Comparison of ENCODE assay signal across 10 cellular contexts in genomic region chr4:6910960-6911874, GRCh38. TPM values are rescaled to one million over a fixed set of nuclear protein-coding genes. Genes with fewer than 3 reads are reported as not detected.
DNase-seq lines count a peak whose midpoint lies in the region; ATAC-seq and TF ChIP-seq lines count a peak whose summit lies in the region.
"Had no signal": no experiment of that assay in that cellular context is flagged by ENCODE, and none has a peak within 500 bp of the region (broad histone marks: within the 10 kb centered on the region; RNA-seq: fewer than 3 reads in every experiment).

No MANE protein-coding gene starts in this region.

- no peaks in the 10 kb centered on the region for H3K9me3 Mint-ChIP-seq in brain

- in situ Hi-C loops in ACHN (cut with HindIII; ENCODE audit: low pct_ligation_motif_present, low pct_unique_long_range_greater_than_20kb, low sequenced_read_pairs): no loop called here

- H3K36me3 ChIP-seq in heart right ventricle (no peaks in the 10 kb centered on the region), muscle layer of colon (ENCODE audit: insufficient read depth, low read length) (no peaks in the 10 kb centered on the region), uterus (no peaks in the 10 kb centered on the region)
- H3K36me3 ChIP-seq: pancreas had no signal

- no peak for ATAC-seq in heart right ventricle
- no peak for ATAC-seq in right cardiac atrium
- no peak for ATAC-seq in omental fat pad (ENCODE audit: low FRiP score)
- ATAC-seq: pancreas had no signal

- H3K4me1 Mint-ChIP-seq in brain: peaks cover 53% of the 10 kb centered on the region

- TF ChIP-seq POLR2A in uterus (IDR thresholded peaks at IDR 0.05): no peak

- H3K27me3 Mint-ChIP-seq in brain: peaks cover 11% of the 10 kb centered on the region

- no peak overlapping the region for H3K9ac ChIP-seq in muscle layer of colon (ENCODE audit: low read length)

- TF ChIP-seq CTCF in heart right ventricle (IDR thresholded peaks at IDR 0.05) (no peak), brain (conservative IDR thresholded peaks at IDR 0.05) (no peak), uterus (IDR thresholded peaks at IDR 0.05) (no peak), omental fat pad (IDR thresholded peaks at IDR 0.05) (no peak)

- H3K27ac ChIP-seq in heart right ventricle: peak overlapping the region in 7 of 10 donors; percentile 22 to 100 (median 98)
- no peak overlapping the region for H3K27ac ChIP-seq in right cardiac atrium (ENCODE audit: low read length)
- no peak overlapping the region for H3K27ac ChIP-seq in muscle layer of colon (ENCODE audit: low read depth, low read length)
- no peak overlapping the region for H3K27ac ChIP-seq in uterus
- H3K27ac ChIP-seq: pancreas had no signal

- H3K4me1 ChIP-seq in heart right ventricle: peaks cover 16 to 74% (median 48%) of the 10 kb centered on the region in 9 donors
- H3K4me1 ChIP-seq in right cardiac atrium (ENCODE audit: control insufficient read depth, insufficient read depth, low read length): peaks cover 10% of the 10 kb centered on the region
- H3K4me1 ChIP-seq in muscle layer of colon (ENCODE audit: insufficient read depth, low read length): peaks cover 29% of the 10 kb centered on the region
- peaks cover 6 to 15% of the 10 kb centered on the region in 2 donors for H3K4me1 ChIP-seq in uterus

- H3K27ac Mint-ChIP-seq in brain: peak overlapping the region; percentile 13 to 94 (median 92)

- no peaks in the 10 kb centered on the region for H3K36me3 Mint-ChIP-seq in brain

- H3K4me3 ChIP-seq in heart right ventricle (peak overlapping the region in 8 of 10 donors; percentile 82 to 99 (median 90)), right cardiac atrium (ENCODE audit: low read length) (no peak overlapping the region), muscle layer of colon (ENCODE audit: low read depth in 1 of 2, low read length in 2 of 2) (peak overlapping the region; percentile 39 to 76), uterus (peak overlapping the region in 1 of 2 donors; percentile 95)

- peak overlapping the region; percentile 93 to 97 (median 94) for H3K4me3 Mint-ChIP-seq in brain

- H3K9me3 ChIP-seq in heart right ventricle (no peaks in the 10 kb centered on the region), right cardiac atrium (ENCODE audit: control insufficient read depth, low read length) (no peaks in the 10 kb centered on the region), muscle layer of colon (ENCODE audit: low read length) (no peaks in the 10 kb centered on the region), uterus (no peaks in the 10 kb centered on the region)
- H3K9me3 ChIP-seq: pancreas had no signal

- DNase-seq in heart right ventricle (no peak), right cardiac atrium (no peak), uterus (no peak), ACHN (no peak), omental fat pad (ENCODE audit: low spot score) (no peak)
- no peak for DNase-seq in stimulated activated CD8-positive, alpha-beta memory T cell treated with anti-CD3 and anti-CD28 coated beads, Interleukin-4, amount 100 ng/mL, for 48 hours
- DNase-seq: DMS79 treated with DMSO at 0.1 percent for 48 hours had no signal

- WGBS in heart right ventricle, 2 donors: 92 to 94% methylated on average over 15 of the region's 15 CpGs
- 91% methylated on average over 15 of the region's 15 CpGs for WGBS in right cardiac atrium

- peaks cover 0 to 6% (median 0%) of the 10 kb centered on the region in 7 donors for H3K27me3 ChIP-seq in heart right ventricle
- no peaks in the 10 kb centered on the region for H3K27me3 ChIP-seq in right cardiac atrium (ENCODE audit: control insufficient read depth, insufficient read depth)
- peaks cover under 1 to 2% of the 10 kb centered on the region in 2 donors for H3K27me3 ChIP-seq in muscle layer of colon (ENCODE audit: control insufficient read depth in 1 of 2, insufficient read depth in 2 of 2, low read length in 2 of 2)
- H3K27me3 ChIP-seq in uterus: no peaks in the 10 kb centered on the region
- H3K27me3 ChIP-seq: pancreas had no signal

- intact Hi-C loops in heart right ventricle (cut with DNase I): loop anchor here in 2 of 10 donors (5.0 kb wide), 2 partner anchors 56 to 76 kb away; no protein-coding TSS in a partner anchor
- intact Hi-C loops in right cardiac atrium (cut with DNase I): loop anchor here in 1 of 4 donors (5.0 kb wide), 1 partner anchor 156 kb away; the partner anchor contains the start of gene GRPEL1
- intact Hi-C loops in uterus (cut with DNase I; ENCODE audit: low total_unique reads): no loop called here

RNA-seq across cellular contexts. Expression of gene TBC1D14, which starts 1.6 kb away (rescaled TPM):
- total RNA-seq in heart right ventricle: 10 to 100 TPM; 31.5 to 43.7 (median 33.5) TPM
- polyA plus RNA-seq in heart right ventricle: 10 to 100 TPM; 10.5 to 14.2 TPM
- 10 to 100 TPM; 36.2 to 44.8 (median 42.5) TPM for total RNA-seq in right cardiac atrium
- 20.1 TPM for polyA plus RNA-seq in right cardiac atrium
- 56.0 TPM for polyA plus RNA-seq in brain (ENCODE audit: insufficient read depth, low read depth, low replicate concordance)
- total RNA-seq in uterus: 10 to 100 TPM; 16.9 to 61.2 (median 28.1) TPM
- 10 to 100 TPM; 38.0 to 58.2 (median 56.8) TPM for total RNA-seq in omental fat pad

Comparison
In these comparisons a context has a peak if more than half of its experiments do, and no peak if none do; other contexts are left out.
1. H3K27ac ChIP-seq: peak in heart right ventricle (7 of 10); none in right cardiac atrium (single experiment), muscle layer of colon (single experiment) and uterus (0 of 2).